In genomic region chr1:23779826-23780371, GRCh38 we compare ENCODE assay signal across 10 cellular contexts. TPM values are rescaled to one million over a fixed set of nuclear protein-coding genes. Genes with fewer than 3 reads are reported as not detected.
DNase-seq lines count a peak whose midpoint lies in the region; ATAC-seq and TF ChIP-seq lines count a peak whose summit lies in the region.
"Had no signal": no experiment of that assay in that cellular context is flagged by ENCODE, and none has a peak within 500 bp of the region (broad histone marks: within the 10 kb centered on the region; RNA-seq: fewer than 3 reads in every experiment).

No MANE protein-coding gene starts in this region.

- peak overlapping the region; percentile 88 for H3K9ac ChIP-seq in smooth muscle cell (ENCODE audit: low read depth)

- H3K79me2 ChIP-seq in smooth muscle cell (ENCODE audit: low read depth): peaks cover 63% of the 10 kb centered on the region

- peaks cover 38% of the 10 kb centered on the region for H4K20me1 ChIP-seq in smooth muscle cell (ENCODE audit: low read depth)

- H3K4me2 ChIP-seq in smooth muscle cell: peak overlapping the region; percentile 86

- H3K4me1 ChIP-seq in smooth muscle cell (ENCODE audit: low read depth): peaks cover 15% of the 10 kb centered on the region

- H3K36me3 Mint-ChIP-seq in activated T-cell treated with anti-CD3 and anti-CD28 coated beads, Interleukin-2, amount 50 U/mL, for 24 hours (ENCODE audit: low read depth): peaks cover 52% of the 10 kb centered on the region

- H3K9me3 Mint-ChIP-seq in activated T-cell treated with anti-CD3 and anti-CD28 coated beads, Interleukin-2, amount 50 U/mL, for 24 hours: no peaks in the 10 kb centered on the region

- whole genome bisulfite sequencing in smooth muscle cell (ENCODE audit: low lambda C conversion rate): 66% methylated on average over 3 of the region's 3 CpGs

- no peaks in the 10 kb centered on the region for H3F3A ChIP-seq in smooth muscle cell (ENCODE audit: low read depth)

- H2AFZ ChIP-seq in smooth muscle cell (ENCODE audit: low read depth): no peak overlapping the region

- H3K27me3 Mint-ChIP-seq in activated T-cell treated with anti-CD3 and anti-CD28 coated beads, Interleukin-2, amount 50 U/mL, for 24 hours: no peaks in the 10 kb centered on the region

- TF ChIP-seq CTCF in epithelial cell of proximal tubule (conservative IDR thresholded peaks at IDR 0.05; ENCODE audit: low read depth, low read length): no peak
- no peak for TF ChIP-seq CTCF in smooth muscle cell (IDR thresholded peaks at IDR 0.05; ENCODE audit: borderline replicate concordance, insufficient read depth, poor library complexity, severe bottlenecking)

- peak overlapping the region; percentile 89 for H3K27ac Mint-ChIP-seq in activated T-cell treated with anti-CD3 and anti-CD28 coated beads, Interleukin-2, amount 50 U/mL, for 24 hours

- ATAC-seq in GM19023 (IDR thresholded peaks at IDR 0.05; ENCODE audit: unreplicated experiment): no peak
- ATAC-seq in HG03442 (IDR thresholded peaks at IDR 0.05; ENCODE audit: unreplicated experiment): no peak
- no peak for ATAC-seq in HG03045 (IDR thresholded peaks at IDR 0.05; ENCODE audit: unreplicated experiment)

- peak overlapping the region; percentile 92 for H3K4me3 Mint-ChIP-seq in activated T-cell treated with anti-CD3 and anti-CD28 coated beads, Interleukin-2, amount 50 U/mL, for 24 hours

- no peaks in the 10 kb centered on the region for H3K9me3 ChIP-seq in smooth muscle cell (replicated peaks; ENCODE audit: low read depth)
- H3K9me3 ChIP-seq: left ventricle myocardium inferior had no signal

- H3K4me3 ChIP-seq in epithelial cell of proximal tubule (ENCODE audit: low read depth, low read length): peak overlapping the region; percentile 95
- H3K4me3 ChIP-seq in smooth muscle cell: no peak overlapping the region

- H3K36me3 ChIP-seq in smooth muscle cell (ENCODE audit: low read depth): no peaks in the 10 kb centered on the region

- peaks cover 45% of the 10 kb centered on the region for H3K4me1 Mint-ChIP-seq in activated T-cell treated with anti-CD3 and anti-CD28 coated beads, Interleukin-2, amount 50 U/mL, for 24 hours (ENCODE audit: low read depth)

- H3K27me3 ChIP-seq in smooth muscle cell (ENCODE audit: low read depth): no peaks in the 10 kb centered on the region

- no peak for DNase-seq in activated T-cell treated with anti-CD3 and anti-CD28 coated beads, Interleukin-2, amount 50 U/mL, for 24 hours
- no peak for DNase-seq in activated T-cell treated with anti-CD3 and anti-CD28 coated beads, Interleukin-2, amount 50 U/mL, for 1 hour
- DNase-seq in RPMI7951 (ENCODE audit: low read depth) (peak; percentile 66), epithelial cell of proximal tubule (ENCODE audit: low read depth) (no peak), smooth muscle cell (lab: John Stamatoyannopoulos, UW; ENCODE audit: unreplicated experiment) (no peak)
- DNase-seq: left ventricle myocardium inferior, NCI-H1436 had no signal

- peak overlapping the region; percentile 84 for H3K27ac ChIP-seq in smooth muscle cell (ENCODE audit: low read depth)
- H3K27ac ChIP-seq: left ventricle myocardium inferior had no signal

RNA-seq across cellular contexts. Expression of gene PITHD1, which starts 1.7 kb away (rescaled TPM):
- 42.3 and 47.0 TPM in 2 replicates for total RNA-seq in RPMI7951 (2014; rRNA removed; shearing (Covaris generic))
- total RNA-seq in epithelial cell of proximal tubule (39.0 and 47.0 TPM in 2 replicates), smooth muscle cell (49.6 and 49.8 TPM in 2 replicates)
- 32.0 and 36.1 TPM in 2 replicates for polyA plus RNA-seq in smooth muscle cell

RNA-seq across cellular contexts. Expression of gene LYPLA2, which starts 11.0 kb away (rescaled TPM):
- 62.6 and 74.3 TPM in 2 replicates for total RNA-seq in RPMI7951 (2014; rRNA removed; shearing (Covaris generic))
- 129 and 160 TPM in 2 replicates for total RNA-seq in epithelial cell of proximal tubule
- 52.3 and 74.9 TPM in 2 replicates for total RNA-seq in smooth muscle cell
- 94.3 and 108 TPM in 2 replicates for polyA plus RNA-seq in smooth muscle cell

RNA-seq across cellular contexts. Expression of gene GALE, which starts 20.7 kb away (rescaled TPM):
- 58.3 and 67.8 TPM in 2 replicates for total RNA-seq in RPMI7951 (2014; rRNA removed; shearing (Covaris generic))
- total RNA-seq in epithelial cell of proximal tubule (126 and 131 TPM in 2 replicates), smooth muscle cell (40.3 and 51.7 TPM in 2 replicates)
- 75.2 and 79.1 TPM in 2 replicates for polyA plus RNA-seq in smooth muscle cell

RNA-seq across cellular contexts. Expression of gene ELOA, which starts 36.6 kb away (rescaled TPM):
- 48.9 and 57.0 TPM in 2 replicates for total RNA-seq in RPMI7951 (2014; rRNA removed; shearing (Covaris generic))
- total RNA-seq in epithelial cell of proximal tubule (27.9 and 30.2 TPM in 2 replicates), smooth muscle cell (33.4 and 36.2 TPM in 2 replicates)
- 28.1 and 30.5 TPM in 2 replicates for polyA plus RNA-seq in smooth muscle cell

RNA-seq across cellular contexts. Expression of gene HMGCL, which starts 45.3 kb away (rescaled TPM):
- 40.7 and 45.7 TPM in 2 replicates for total RNA-seq in RPMI7951 (2014; rRNA removed; shearing (Covaris generic))
- total RNA-seq in epithelial cell of proximal tubule (22.1 and 38.5 TPM in 2 replicates), smooth muscle cell (43.0 and 47.6 TPM in 2 replicates)
- 46.5 and 51.2 TPM in 2 replicates for polyA plus RNA-seq in smooth muscle cell
